Comparison of ENCODE assay signal across 7 cellular contexts in the genomic region with DNA sequence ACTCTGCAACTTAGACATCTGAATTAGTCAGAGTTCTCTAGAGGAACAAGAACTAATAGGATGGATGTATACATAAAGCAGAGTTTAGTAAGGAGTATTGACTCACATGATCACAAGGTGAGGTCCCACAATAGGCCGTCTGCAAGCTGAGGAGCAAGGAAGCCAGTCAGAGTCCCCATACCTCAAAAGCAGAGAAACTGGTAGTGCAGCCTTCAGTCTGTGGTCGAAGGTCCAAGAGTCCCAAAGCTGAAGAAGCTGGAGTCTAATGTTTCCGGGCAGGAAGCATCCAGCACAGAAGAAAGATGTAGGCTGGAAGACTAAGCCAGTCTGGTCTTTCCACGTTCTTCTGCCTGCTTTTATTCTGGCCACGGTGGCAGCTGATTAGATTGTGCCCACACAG. TPM values are rescaled to one million over a fixed set of nuclear protein-coding genes. Genes with fewer than 3 reads are reported as not detected.
A peak's percentile ranks its signal among the peaks of the same experiment; 100 is the strongest.
DNase-seq lines count a peak whose midpoint lies in the region; FAIRE-seq and TF ChIP-seq lines count a peak whose summit lies in the region.
"Not testable (repeated sequence)": the region's sequence is repeated elsewhere in the genome, so short reads cannot be mapped to it uniquely, and the experiment has no call there.
"Had no signal": no experiment of that assay in that cellular context is flagged by ENCODE, and none has a peak within 500 bp of the region (broad histone marks: within the 10 kb centered on the region; RNA-seq: fewer than 3 reads in every experiment).

No MANE protein-coding gene starts in this region.

- DNase-seq in Caco-2 (peak; percentile 49 to 62), Karpas-422 (peak; percentile 14), SIG-M5 treated with dmso at 0.1 percent for 504 hours (lab: John Stamatoyannopoulos, UW; ENCODE audit: unreplicated experiment) (peak; percentile 0)
- DNase-seq in GM18507 (ENCODE audit: extremely low spot score, insufficient read length, low read depth): not testable (repeated sequence)

- intact Hi-C loops in Caco-2 (cut with micrococcal nuclease; ENCODE audit: unreplicated experiment): not testable (repeated sequence)

- FAIRE-seq in GM18507 (lab: Jason Lieb, UNC): peak; percentile 12

- TF ChIP-seq CTCF in Caco-2 (IDR thresholded peaks at IDR 0.05; ENCODE audit: insufficient read depth in 1 of 2, low read depth in 1 of 2, low read length in 1 of 2, severe bottlenecking in 1 of 2, unreplicated experiment in 1 of 2): not testable (repeated sequence)

- H3K4me2 ChIP-seq in Karpas-422 (ENCODE audit: low read depth, low read length, poor library complexity, severe bottlenecking): not testable (repeated sequence)

- H3K9ac ChIP-seq in Karpas-422 (ENCODE audit: low read length): not testable (repeated sequence)

- not testable (repeated sequence) for H3K36me3 Mint-ChIP-seq in Caco-2 (ENCODE audit: insufficient read depth, unreplicated experiment)

- not testable (repeated sequence) for H3K27ac Mint-ChIP-seq in Caco-2 (ENCODE audit: unreplicated experiment)

- H3K27ac ChIP-seq in Karpas-422 (ENCODE audit: low read length): not testable (repeated sequence)

- H3K4me3 Mint-ChIP-seq in Caco-2 (ENCODE audit: unreplicated experiment): not testable (repeated sequence)

- H3K4me1 Mint-ChIP-seq in Caco-2 (ENCODE audit: low read depth, unreplicated experiment): not testable (repeated sequence)

- not testable (repeated sequence) for H3K4me3 ChIP-seq in Caco-2 (ENCODE audit: low read depth, low read length); Karpas-422 (ENCODE audit: low read length)

- not testable (repeated sequence) for H3K27me3 Mint-ChIP-seq in Caco-2 (ENCODE audit: insufficient read depth, unreplicated experiment)

- POLR2A ChIA-PET in Caco-2 (lab: Charles Lee): not testable (repeated sequence)

- not testable (repeated sequence) for H3K36me3 ChIP-seq in Caco-2 (ENCODE audit: control insufficient read depth, insufficient read depth, low read length); Karpas-422 (ENCODE audit: insufficient read depth, low read length)

- H3K9me3 ChIP-seq in Caco-2; Karpas-422 (ENCODE audit: low read length): not testable (repeated sequence)

- not testable (repeated sequence) for H3K4me1 ChIP-seq in Caco-2; Karpas-422 (ENCODE audit: low read length)

- not testable (repeated sequence) for H3K9me2 ChIP-seq in Karpas-422 (replicated peaks; ENCODE audit: insufficient read depth, low read length)

- CTCF ChIA-PET in Caco-2 (lab: Charles Lee): not testable (repeated sequence)

- not testable (repeated sequence) for H2AFZ ChIP-seq in Karpas-422 (ENCODE audit: low read length)

- BruUV-seq in Caco-2 (replicated peaks; lab: Mats Ljungman, UMichigan): not testable (repeated sequence)

- not testable (repeated sequence) for H3K79me2 ChIP-seq in Karpas-422 (ENCODE audit: low read length)

- H4K20me1 ChIP-seq in Karpas-422 (ENCODE audit: insufficient read depth, low read depth, low read length): not testable (repeated sequence)

- not testable (repeated sequence) for H3K27me3 ChIP-seq in Caco-2 (replicated peaks; ENCODE audit: control insufficient read depth, insufficient read depth, low read length); Karpas-422 (ENCODE audit: low read length)

- not testable (repeated sequence) for H3K9me3 Mint-ChIP-seq in Caco-2 (ENCODE audit: unreplicated experiment)

RNA-seq across cellular contexts. Expression of a gene that starts 42.3 kb away (rescaled TPM):
- total RNA-seq in Caco-2 (2022): not detected in 2 replicates
- total RNA-seq in Karpas-422 (2014; rRNA removed; shearing (Covaris generic); ENCODE audit: low replicate concordance): not detected in 2 replicates
- total RNA-seq: B cell; CD4-positive, alpha-beta T cell; CD8-positive, alpha-beta T cell had no signal
